ENCODE assay signal across 2 cellular contexts in genomic region chr17:7841309-7841621, GRCh38.
TF ChIP-seq lines count a peak whose summit lies in the region.

No MANE protein-coding gene starts in this region.

TF ChIP-seq in SK-N-SH, 30 proteins besides CTCF, POLR2A, EP300 and RAD21 (continued from another document):
- TF ChIP-seq PBX3 (IDR thresholded peaks at IDR 0.05) (no peak), IRF3 (IDR thresholded peaks at IDR 0.05; ENCODE audit: low read depth, low read length) (no peak), RFX5 (IDR thresholded peaks at IDR 0.05; ENCODE audit: low read length) (no peak), FOXM1 (IDR thresholded peaks at IDR 0.05; ENCODE audit: low read depth) (no peak), GATA2 (CRISPR knock-in tag; IDR thresholded peaks at IDR 0.05) (peak; percentile 54; the same call in 1 of the 2 replicates), RXRA (IDR thresholded peaks at IDR 0.05; ENCODE audit: borderline replicate concordance, low read depth) (no peak), USF1 (IDR thresholded peaks at IDR 0.05; ENCODE audit: borderline replicate concordance, low read depth) (peak; percentile 63; the same call in 1 of the 2 replicates), JUND (IDR thresholded peaks at IDR 0.05) (no peak), MXI1 (IDR thresholded peaks at IDR 0.05; ENCODE audit: low read depth, low read length) (peak; percentile 80; the same call in 1 of the 2 replicates), EZH2phosphoT487 (IDR thresholded peaks at IDR 0.05; ENCODE audit: borderline replicate concordance, low read depth) (no peak), CHD2 (IDR thresholded peaks at IDR 0.05; ENCODE audit: low read length, partially characterized antibody) (no peak)

TF ChIP-seq in SK-N-SH treated with all-trans-retinoic acid at 6 μM for 48 hours, 23 proteins besides CTCF, POLR2A, EP300 and RAD21 (continued from another document):
- TF ChIP-seq POU6F1 (CRISPR knock-in tag; IDR thresholded peaks at IDR 0.05; ENCODE audit: borderline replicate concordance, low read depth) (no peak), TOX (CRISPR knock-in tag; IDR thresholded peaks at IDR 0.05; ENCODE audit: borderline replicate concordance) (no peak)
